ENCODE assay signal across 8 cellular contexts in genomic region chr2:206160124-206160806, GRCh38. TPM values are rescaled to one million over a fixed set of nuclear protein-coding genes. Genes with fewer than 3 reads are reported as not detected.
DNase-seq lines count a peak whose midpoint lies in the region; ATAC-seq and TF ChIP-seq lines count a peak whose summit lies in the region.

No MANE protein-coding gene starts in this region.

- peak overlapping the region; percentile 93 for H3K4me2 ChIP-seq in DOHH2 (ENCODE audit: low read length)

- H3K27me3 ChIP-seq in DOHH2 (ENCODE audit: control insufficient read depth, low read length), result no peaks in the 10 kb centered on the region
- H3K27me3 ChIP-seq in esophagus squamous epithelium, result no peaks in the 10 kb centered on the region

- peaks cover 41% of the 10 kb centered on the region for H3K4me1 ChIP-seq in DOHH2 (ENCODE audit: control insufficient read depth, low read length)
- peaks cover 9 to 72% (median 34%) of the 10 kb centered on the region in 3 donors for H3K4me1 ChIP-seq in esophagus squamous epithelium

- peaks cover 38% of the 10 kb centered on the region for H3K4me1 Mint-ChIP-seq in WTC11
- peaks cover 50% of the 10 kb centered on the region for H3K4me1 Mint-ChIP-seq in nephron progenitor cell

- H3K36me3 ChIP-seq in DOHH2 (ENCODE audit: control insufficient read depth, low read length) (peaks cover 80% of the 10 kb centered on the region), esophagus squamous epithelium (peaks cover 4 to 48% (median 13%) of the 10 kb centered on the region in 3 donors)

- H3K27ac Mint-ChIP-seq in WTC11 (peak overlapping the region; percentile 91), nephron progenitor cell (peak overlapping the region; percentile 66)

- peaks cover 83% of the 10 kb centered on the region for H3K79me2 ChIP-seq in DOHH2 (ENCODE audit: control insufficient read depth, low read length)

- no peaks in the 10 kb centered on the region for H3K9me3 Mint-ChIP-seq in WTC11
- no peaks in the 10 kb centered on the region for H3K9me3 Mint-ChIP-seq in nephron progenitor cell

- ATAC-seq in GM19452 (IDR thresholded peaks at IDR 0.05; ENCODE audit: unreplicated experiment) (peak; percentile 45), HG03460 (IDR thresholded peaks at IDR 0.05; ENCODE audit: unreplicated experiment) (peak; percentile 48), WTC11 (no peak)

- WGBS in esophagus squamous epithelium, 2 donors, result 3 to 5% methylated on average over 15 to 19 of the region's 31 CpGs

- peaks cover 42% of the 10 kb centered on the region for H3K36me3 Mint-ChIP-seq in WTC11
- H3K36me3 Mint-ChIP-seq in nephron progenitor cell (ENCODE audit: low read depth), result peaks cover 48% of the 10 kb centered on the region

- H3K9me3 ChIP-seq in DOHH2 (ENCODE audit: control insufficient read depth, insufficient read depth, low read length) (no peaks in the 10 kb centered on the region), esophagus squamous epithelium (no peaks in the 10 kb centered on the region)

- TF ChIP-seq CTCF in DOHH2 (IDR thresholded peaks at IDR 0.05; ENCODE audit: low read depth, low read length, poor library complexity, severe bottlenecking) (no peak), WTC11 (IDR thresholded peaks at IDR 0.05) (no peak), esophagus squamous epithelium (IDR thresholded peaks at IDR 0.05) (peak in 1 of 6 experiments; percentile 4), nephron progenitor cell (IDR thresholded peaks at IDR 0.05) (no peak)

- H3K4me3 Mint-ChIP-seq in WTC11 (peak overlapping the region; percentile 98), nephron progenitor cell (peak overlapping the region; percentile 97)

- DNase-seq in WTC11 (ENCODE audit: low spot score), result no peak
- no peak for DNase-seq in esophagus squamous epithelium (lab: John Stamatoyannopoulos, UW)
- no peak for DNase-seq in nephron progenitor cell
- DNase-seq in NCI-H2029 (lab: John Stamatoyannopoulos, UW), result no peak
- no peak for DNase-seq in ecto neural progenitor cell (ENCODE audit: low spot score)

- intact Hi-C loops in esophagus squamous epithelium (cut with DNase I), result no loop called here

- peaks cover 12% of the 10 kb centered on the region; the same call in 1 of the 2 replicates for H4K20me1 ChIP-seq in DOHH2 (ENCODE audit: control insufficient read depth, insufficient read depth, low read depth, low read length)

- H3K27me3 Mint-ChIP-seq in WTC11 (ENCODE audit: low read depth), result no peaks in the 10 kb centered on the region
- peaks cover 3% of the 10 kb centered on the region for H3K27me3 Mint-ChIP-seq in nephron progenitor cell (ENCODE audit: low read depth, poor library complexity)

- no peak for TF ChIP-seq POLR2A in esophagus squamous epithelium (IDR thresholded peaks at IDR 0.05)

- CTCF ChIA-PET in WTC11 (lab: Charles Lee), result interaction anchor here (1.9 kb wide), 1 partner anchor 156 kb away, joined by 6 read pairs; no protein-coding TSS in a partner anchor

- H3K9me2 ChIP-seq in DOHH2 (replicated peaks; ENCODE audit: control insufficient read depth, low read length), result no peaks in the 10 kb centered on the region

- POLR2A ChIA-PET in WTC11 (lab: Charles Lee), result interaction anchor here (0.6 kb wide), 1 partner anchor 77 kb away, joined by 3 read pairs; no protein-coding TSS in a partner anchor

- H3K4me3 ChIP-seq in DOHH2 (ENCODE audit: low read length) (peak overlapping the region; percentile 100), esophagus squamous epithelium (peak overlapping the region; percentile 72 to 86 (median 74))

- H3K27ac ChIP-seq in DOHH2 (ENCODE audit: low read depth, low read length) (peak overlapping the region; percentile 57), esophagus squamous epithelium (peak overlapping the region; percentile 89 to 97 (median 94))

- peaks cover 37% of the 10 kb centered on the region for H3F3A ChIP-seq in DOHH2 (ENCODE audit: control insufficient read depth, insufficient read depth)

TF ChIP-seq in WTC11, 78 proteins besides CTCF, POLR2A, EP300 and RAD21:
- TF ChIP-seq EMX1 (CRISPR knock-in tag; IDR thresholded peaks at IDR 0.05), result no peak
- TF ChIP-seq CDX4 (CRISPR knock-in tag; IDR thresholded peaks at IDR 0.05; ENCODE audit: borderline replicate concordance), result no peak
- no peak for TF ChIP-seq STAT6 (CRISPR knock-in tag; conservative IDR thresholded peaks at IDR 0.05; ENCODE audit: low read depth)
- 0 out of 2 replicates have a peak, but pooled peaks have one; percentile 39 for TF ChIP-seq ELF4 (CRISPR knock-in tag; IDR thresholded peaks at IDR 0.05; ENCODE audit: low read depth)
- 0 out of 2 replicates have a peak, but pooled peaks have one; percentile 7 for TF ChIP-seq E2F5 (CRISPR knock-in tag; IDR thresholded peaks at IDR 0.05)

RNA-seq across cellular contexts. Expression of gene EEF1B2, which starts 0.6 kb away (rescaled TPM):
- total RNA-seq in WTC11 (2021), result 596 to 611 TPM (median 603 TPM) in 3 replicates
- total RNA-seq in esophagus squamous epithelium, result 100 to 1,000 TPM; 243 to 631 (median 564) TPM

RNA-seq across cellular contexts. Expression of gene NDUFS1, which starts 1.0 kb away (rescaled TPM):
- 95.6 to 106 TPM (median 98.9 TPM) in 3 replicates for total RNA-seq in WTC11 (2021)
- total RNA-seq in esophagus squamous epithelium, result 100 to 1,000 TPM in 2 of 4 donors, 10 to 100 TPM in 2; 87.5 to 155 (median 95.9) TPM
